Comparison of ENCODE assay signal across 17 cellular contexts in genomic region chr4:180695851-180696250, GRCh38.
A peak's percentile ranks its signal among the peaks of the same experiment; 100 is the strongest.
DNase-seq lines count a peak whose midpoint lies in the region; ATAC-seq and TF ChIP-seq lines count a peak whose summit lies in the region.
"Had no signal": no experiment of that assay in that cellular context is flagged by ENCODE, and none has a peak within 500 bp of the region (broad histone marks: within the 10 kb centered on the region; RNA-seq: fewer than 3 reads in every experiment).

No MANE protein-coding gene starts in this region.

- H3K4me1 ChIP-seq in MM.1S (ENCODE audit: low read length) (no peaks in the 10 kb centered on the region), lower lobe of right lung (no peaks in the 10 kb centered on the region)
- H3K4me1 ChIP-seq: psoas muscle, suprapubic skin had no signal

- H2AFZ ChIP-seq in MM.1S (ENCODE audit: low read length): no peak overlapping the region

- DNase-seq in AG04450 (ENCODE audit: low read depth, low spot score) (peak; percentile 93), MM.1S (peak; percentile 43), brain microvascular endothelial cell (peak; percentile 9), iris pigment epithelial cell (ENCODE audit: low read depth) (peak; percentile 91), Right ventricle myocardium inferior (ENCODE audit: missing footprints) (no peak), lower lobe of right lung (no peak), SIG-M5 treated with dmso at 0.1 percent for 504 hours (lab: John Stamatoyannopoulos, UW; ENCODE audit: unreplicated experiment) (no peak)
- DNase-seq: activated CD4-positive, alpha-beta T cell treated with anti-CD3 and anti-CD28 coated beads for 36 hours; activated T-cell treated with anti-CD3 and anti-CD28 coated beads, Interleukin-2, amount 50 U/mL, for 24 hours; GF-D8; naive thymus-derived CD8-positive, alpha-beta T cell; NCI-H2029 treated with DMSO at 0.1 percent for 48 hours; NCI-H748 treated with DMSO at 0.1 percent for 48 hours; psoas muscle; T-helper 2 cell had no signal

- no peaks in the 10 kb centered on the region for H3K27me3 ChIP-seq in AG04450 (ENCODE audit: control insufficient read depth, insufficient read depth, low read length)
- no peaks in the 10 kb centered on the region for H3K27me3 ChIP-seq in MM.1S (replicated peaks; ENCODE audit: insufficient read depth, low read length)
- no peaks in the 10 kb centered on the region for H3K27me3 ChIP-seq in brain microvascular endothelial cell (replicated peaks)
- no peaks in the 10 kb centered on the region for H3K27me3 ChIP-seq in lower lobe of right lung (ENCODE audit: low read depth)
- H3K27me3 ChIP-seq: suprapubic skin had no signal

- no peak overlapping the region for H3K9ac ChIP-seq in MM.1S (ENCODE audit: low read length)

- H3K36me3 ChIP-seq in MM.1S (replicated peaks; ENCODE audit: insufficient read depth, low read length) (no peaks in the 10 kb centered on the region), brain microvascular endothelial cell (replicated peaks) (no peaks in the 10 kb centered on the region), lower lobe of right lung (no peaks in the 10 kb centered on the region)
- H3K36me3 ChIP-seq: suprapubic skin had no signal

- H4K20me1 ChIP-seq in MM.1S (ENCODE audit: insufficient read depth, low read length): no peaks in the 10 kb centered on the region

- no peaks in the 10 kb centered on the region for H3K79me2 ChIP-seq in MM.1S (ENCODE audit: low read length)

- no peak overlapping the region for H3K4me2 ChIP-seq in MM.1S (ENCODE audit: low read depth, low read length)

- H3K4me3 ChIP-seq in AG04450 (ENCODE audit: low read depth, low read length): no peak overlapping the region
- no peak overlapping the region for H3K4me3 ChIP-seq in MM.1S (ENCODE audit: low read length)
- H3K4me3 ChIP-seq in brain microvascular endothelial cell (ENCODE audit: low read depth, low read length): no peak overlapping the region
- no peak overlapping the region for H3K4me3 ChIP-seq in lower lobe of right lung
- H3K4me3 ChIP-seq: psoas muscle, suprapubic skin had no signal

- no peak for TF ChIP-seq CTCF in AG04450 (IDR thresholded peaks at IDR 0.05; ENCODE audit: low read depth, low read length)
- TF ChIP-seq CTCF in MM.1S (IDR thresholded peaks at IDR 0.05; ENCODE audit: low read length): no peak
- no peak for TF ChIP-seq CTCF in brain microvascular endothelial cell (IDR thresholded peaks at IDR 0.05; ENCODE audit: low read depth, low read length, missing control alignments)
- TF ChIP-seq CTCF in lower lobe of right lung (IDR thresholded peaks at IDR 0.05): no peak

- CTCF ChIA-PET in AG04450 (lab: Charles Lee): interaction anchor here (1.1 to 1.3 kb wide), 2 partner anchors 30 to 32 kb away, joined by 4 to 8 read pairs; no protein-coding TSS in a partner anchor

- POLR2A ChIA-PET in AG04450 (lab: Yijun Ruan, JAX): no interaction called here

- ATAC-seq in HG02981 (IDR thresholded peaks at IDR 0.05; ENCODE audit: unreplicated experiment) (no peak), Right ventricle myocardium inferior (no peak), lower lobe of right lung (no peak)
- ATAC-seq: activated CD4-positive, alpha-beta T cell treated with anti-CD3 and anti-CD28 coated beads for 36 hours; naive thymus-derived CD8-positive, alpha-beta T cell; psoas muscle had no signal

- in situ Hi-C loops in brain microvascular endothelial cell (cut with HindIII; ENCODE audit: low pct_ligation_motif_present, low sequenced_read_pairs): no loop called here

- no peaks in the 10 kb centered on the region for H3K9me2 ChIP-seq in MM.1S (replicated peaks; ENCODE audit: insufficient read depth, low read length)

- H3K27ac ChIP-seq in AG04450 (ENCODE audit: low read depth, low read length) (no peak overlapping the region), MM.1S (ENCODE audit: low read length) (no peak overlapping the region), brain microvascular endothelial cell (no peak overlapping the region), lower lobe of right lung (no peak overlapping the region)
- H3K27ac ChIP-seq: psoas muscle, suprapubic skin had no signal

- intact Hi-C loops in Right ventricle myocardium inferior (cut with DNase I): no loop called here
- intact Hi-C loops in lower lobe of right lung (cut with DNase I): no loop called here

- H3K9me3 ChIP-seq in AG04450 (ENCODE audit: control insufficient read depth, insufficient read depth, low read length) (peaks cover 4% of the 10 kb centered on the region; the same call in 1 of the 2 replicates), MM.1S (replicated peaks; ENCODE audit: insufficient read depth, low read length) (no peaks in the 10 kb centered on the region), lower lobe of right lung (no peaks in the 10 kb centered on the region)
- H3K9me3 ChIP-seq: psoas muscle, suprapubic skin had no signal

- no peaks in the 10 kb centered on the region for H3F3A ChIP-seq in MM.1S (ENCODE audit: insufficient read depth, low read length)

Comparison
In these comparisons a context has a peak if more than half of its experiments do, and no peak if none do; other contexts are left out.
1. DNase-seq: peak in AG04450 (single experiment), MM.1S (single experiment), brain microvascular endothelial cell (single experiment) and iris pigment epithelial cell (single experiment); none in Right ventricle myocardium inferior (single experiment), lower lobe of right lung (single experiment) and SIG-M5 treated with dmso at 0.1 percent for 504 hours (single experiment).